14 cellular contexts compared by ENCODE assay signal in genomic region chr10:95819620-95820329, GRCh38.
DNase-seq lines count a peak whose midpoint lies in the region; ATAC-seq, FAIRE-seq and TF ChIP-seq lines count a peak whose summit lies in the region.
"Had no signal": no experiment of that assay in that cellular context is flagged by ENCODE, and none has a peak within 500 bp of the region (broad histone marks: within the 10 kb centered on the region; RNA-seq: fewer than 3 reads in every experiment).

No MANE protein-coding gene starts in this region.

- DNase-seq in GM12891 (ENCODE audit: insufficient read length, low spot score) = no peak
- peak; percentile 61 to 79 for DNase-seq in dermis microvascular lymphatic vessel endothelial cell (ENCODE audit: low read depth in 2 of 2)
- DNase-seq in trophoblast cell = no peak
- DNase-seq: activated T-cell treated with anti-CD3 and anti-CD28 coated beads for 4 hours, Calu3, KBM-7, NCI-H1694 treated with DMSO at 0.1 percent for 48 hours, substantia nigra had no signal

- no peak overlapping the region for H2AK5ac ChIP-seq in trophoblast cell (ENCODE audit: low read length)

- no peaks in the 10 kb centered on the region for H3K27me3 ChIP-seq in trophoblast cell (ENCODE audit: insufficient read depth, low read length)

- peak; percentile 70 for FAIRE-seq in GM12891 (lab: Jason Lieb, UNC)
- FAIRE-seq: keratinocyte had no signal

- no peak overlapping the region for H2BK12ac ChIP-seq in trophoblast cell (ENCODE audit: low read length)

- peaks cover 6 to 11% of the 10 kb centered on the region in 2 experiments for H3K4me1 ChIP-seq in trophoblast cell (ENCODE audit: control insufficient read depth in 1 of 2, insufficient read depth in 2 of 2, low read length in 2 of 2)

- H3K14ac ChIP-seq in trophoblast cell (ENCODE audit: low read length) = no peak overlapping the region

- no peaks in the 10 kb centered on the region for H3K36me3 ChIP-seq in trophoblast cell (ENCODE audit: control insufficient read depth in 1 of 2, insufficient read depth in 2 of 2, low read length in 2 of 2)

- H3K18ac ChIP-seq in trophoblast cell (ENCODE audit: low read length) = no peak overlapping the region

- no peaks in the 10 kb centered on the region for H3K79me2 ChIP-seq in trophoblast cell (ENCODE audit: control insufficient read depth, insufficient read depth, low read length, poor library complexity)

- no peak overlapping the region for H3K4me2 ChIP-seq in trophoblast cell (ENCODE audit: low read length)

- TF ChIP-seq POLR2A in GM12891 (IDR thresholded peaks at IDR 0.05; ENCODE audit: low read depth, low read length) = 0 out of 2 replicates have a peak, but pooled peaks have one; percentile 6

- H3K9ac ChIP-seq in trophoblast cell (ENCODE audit: low read length) = no peak overlapping the region

- no peak overlapping the region for H2AFZ ChIP-seq in trophoblast cell (ENCODE audit: insufficient read depth, low read length, poor library complexity)

- H3K4ac ChIP-seq in trophoblast cell (ENCODE audit: low read depth, low read length) = no peak overlapping the region

- no peak overlapping the region for H3K4me3 ChIP-seq in trophoblast cell (ENCODE audit: low read depth, low read length)

- H4K12ac ChIP-seq in trophoblast cell (ENCODE audit: low read depth, low read length) = no peak overlapping the region

- H2BK120ac ChIP-seq in trophoblast cell (ENCODE audit: insufficient read depth, low read length, poor library complexity) = no peak overlapping the region

- H3K9me3 ChIP-seq in trophoblast cell (ENCODE audit: insufficient read depth, low read depth, low read length) = no peaks in the 10 kb centered on the region

- H4K8ac ChIP-seq in trophoblast cell (ENCODE audit: low read depth, low read length) = no peak overlapping the region

- ATAC-seq in HG02759 (IDR thresholded peaks at IDR 0.05; ENCODE audit: unreplicated experiment) (peak; percentile 44), HG03571 (IDR thresholded peaks at IDR 0.05; ENCODE audit: unreplicated experiment) (no peak), HG03108 (IDR thresholded peaks at IDR 0.05; ENCODE audit: unreplicated experiment) (no peak), GM21737 (IDR thresholded peaks at IDR 0.05; ENCODE audit: unreplicated experiment) (no peak)
- ATAC-seq: sciatic nerve had no signal

- H3K23ac ChIP-seq in trophoblast cell (ENCODE audit: low read length) = no peak overlapping the region

- H2BK5ac ChIP-seq in trophoblast cell (ENCODE audit: low read depth, low read length, poor library complexity) = no peak overlapping the region

- no CpG with 5 or more reads among the region's 2 CpGs for WGBS in trophoblast cell (ENCODE audit: extremely low coverage, insufficient coverage, insufficient read length)

- H3K79me1 ChIP-seq in trophoblast cell (ENCODE audit: low read length) = peaks cover 5% of the 10 kb centered on the region

- peak overlapping the region; percentile 21 for H4K91ac ChIP-seq in trophoblast cell (ENCODE audit: low read depth, low read length)

- no peak overlapping the region for H3K27ac ChIP-seq in trophoblast cell (ENCODE audit: low read depth, low read length)

TF ChIP-seq in GM12891, 5 proteins besides CTCF, POLR2A, EP300 and RAD21:
- TF ChIP-seq PAX5 (IDR thresholded peaks at IDR 0.05; ENCODE audit: insufficient read depth, low read length, severe bottlenecking) = no peak
- TF ChIP-seq SPI1 (IDR thresholded peaks at IDR 0.05; ENCODE audit: low read depth, low read length) = peak; percentile 37; the same call in 1 of the 2 replicates

Comparison
In these comparisons a context has a peak if more than half of its experiments do, and no peak if none do; other contexts are left out.
1. DNase-seq: peak in dermis microvascular lymphatic vessel endothelial cell (2 of 2); none in GM12891 (single experiment) and trophoblast cell (0 of 2).